Comparison of ENCODE assay signal across 19 cellular contexts in the genomic region with DNA sequence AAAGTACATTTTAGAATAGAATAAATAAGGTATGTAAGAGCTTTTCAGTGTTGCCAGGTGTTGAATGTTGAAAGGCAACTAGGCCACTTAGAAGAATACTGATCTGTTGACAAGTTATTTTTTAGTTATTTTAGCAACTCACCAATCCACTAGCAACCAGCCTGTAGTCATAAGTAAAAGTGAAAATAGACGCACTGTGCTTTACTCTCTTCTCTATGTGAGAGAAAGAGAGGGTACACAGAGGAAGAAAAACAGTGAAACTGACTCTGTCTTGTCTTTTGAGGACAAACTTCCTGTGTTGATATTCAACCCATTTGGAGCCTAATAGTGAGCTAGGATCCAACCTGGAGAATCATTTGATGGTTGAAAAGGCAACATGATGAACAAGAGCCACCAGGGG.
"Had no signal": no experiment of that assay in that cellular context is flagged by ENCODE, and none has a peak within 500 bp of the region (broad histone marks: within the 10 kb centered on the region; RNA-seq: fewer than 3 reads in every experiment).

No MANE protein-coding gene starts in this region.

- H3K36me3 Mint-ChIP-seq: naive thymus-derived CD8-positive, alpha-beta T cell; stimulated activated memory B cell treated with anti-CD40 and anti-IgM and Interleukin-4, amounts not matched to agents 10 μg/mL and 1 μg/mL and 100 μg/mL, for 72 hours had no signal

- H3K4me1 ChIP-seq: sigmoid colon, uterus had no signal

- DNase-seq: activated CD4-positive, alpha-beta memory T cell treated with anti-CD3 and anti-CD28 coated beads, Interleukin-2, amount 10 ng/mL, durations not matched to agents 7 days and 5 days; activated CD4-positive, alpha-beta T cell treated with anti-CD3 and anti-CD28 coated beads for 48 hours; activated CD4-positive, CD25-positive, alpha-beta regulatory T cell; activated gamma-delta T cell; activated naive CD4-positive, alpha-beta T cell treated with anti-CD3 and anti-CD28 coated beads, Interleukin-2, amount 50 U/mL, for 16 hours; activated naive CD8-positive, alpha-beta T cell treated with anti-CD3 and anti-CD28 coated beads, Interleukin-2, amount 50 U/mL, for 24 hours; cerebellar nuclear complex; cortex of kidney; heart left ventricle; left ventricle myocardium superior; mammary epithelial cell; naive thymus-derived CD8-positive, alpha-beta T cell; sigmoid colon; stimulated activated CD4-positive, alpha-beta T cell treated with anti-CD3 and anti-CD28 coated beads, Interleukin-15, amount 100 ng/mL, for 24 hours; uterus had no signal

- H3K27me3 Mint-ChIP-seq: activated CD4-positive, alpha-beta memory T cell treated with anti-CD3 and anti-CD28 coated beads, Interleukin-2, amount 10 ng/mL, durations not matched to agents 7 days and 5 days; activated naive CD8-positive, alpha-beta T cell treated with anti-CD3 and anti-CD28 coated beads, Interleukin-2, amount 50 U/mL, for 24 hours; naive thymus-derived CD8-positive, alpha-beta T cell; stimulated activated memory B cell treated with anti-CD40 and anti-IgM and Interleukin-4, amounts not matched to agents 10 μg/mL and 1 μg/mL and 100 μg/mL, for 72 hours had no signal

- ATAC-seq: activated naive CD8-positive, alpha-beta T cell treated with anti-CD3 and anti-CD28 coated beads, Interleukin-2, amount 50 U/mL, for 24 hours; heart left ventricle; left ventricle myocardium superior; naive thymus-derived CD8-positive, alpha-beta T cell; stimulated activated memory B cell treated with anti-CD40 and anti-IgM and Interleukin-4, amounts not matched to agents 10 μg/mL and 1 μg/mL and 100 μg/mL, for 72 hours had no signal

- H3K4me1 Mint-ChIP-seq: activated CD4-positive, alpha-beta memory T cell treated with anti-CD3 and anti-CD28 coated beads, Interleukin-2, amount 10 ng/mL, durations not matched to agents 7 days and 5 days; activated naive CD8-positive, alpha-beta T cell treated with anti-CD3 and anti-CD28 coated beads, Interleukin-2, amount 50 U/mL, for 24 hours; stimulated activated memory B cell treated with anti-CD40 and anti-IgM and Interleukin-4, amounts not matched to agents 10 μg/mL and 1 μg/mL and 100 μg/mL, for 72 hours had no signal

- H3K9me3 Mint-ChIP-seq: activated CD4-positive, alpha-beta memory T cell treated with anti-CD3 and anti-CD28 coated beads, Interleukin-2, amount 10 ng/mL, durations not matched to agents 7 days and 5 days; activated T-helper 1 cell treated with anti-CD3 and anti-CD28 coated beads, Interleukin-12 subunit alpha, Interleukin-12 subunit beta, Interleukin-2, Interleukin-4 antibody, amounts not matched to agents 30 ng/mL and 10 ng/mL and 1 ng/mL, durations not matched to agents 14 hours and 24 hours and 36 hours had no signal

- H3K27ac ChIP-seq: heart left ventricle, sigmoid colon, uterus had no signal

- H3K27ac Mint-ChIP-seq: activated CD4-positive, alpha-beta memory T cell treated with anti-CD3 and anti-CD28 coated beads, Interleukin-2, amount 10 ng/mL, durations not matched to agents 7 days and 5 days; activated naive CD8-positive, alpha-beta T cell treated with anti-CD3 and anti-CD28 coated beads, Interleukin-2, amount 50 U/mL, for 24 hours; activated T-helper 1 cell treated with anti-CD3 and anti-CD28 coated beads, Interleukin-12 subunit alpha, Interleukin-12 subunit beta, Interleukin-2, Interleukin-4 antibody, amounts not matched to agents 30 ng/mL and 10 ng/mL and 1 ng/mL, durations not matched to agents 14 hours and 24 hours and 36 hours; mesothelial cell of epicardium; naive thymus-derived CD8-positive, alpha-beta T cell; stimulated activated memory B cell treated with anti-CD40 and anti-IgM and Interleukin-4, amounts not matched to agents 10 μg/mL and 1 μg/mL and 100 μg/mL, for 72 hours had no signal

- H3K36me3 ChIP-seq: heart left ventricle, sigmoid colon, uterus had no signal

- H3K4me3 Mint-ChIP-seq: activated CD4-positive, alpha-beta memory T cell treated with anti-CD3 and anti-CD28 coated beads, Interleukin-2, amount 10 ng/mL, durations not matched to agents 7 days and 5 days; activated naive CD8-positive, alpha-beta T cell treated with anti-CD3 and anti-CD28 coated beads, Interleukin-2, amount 50 U/mL, for 24 hours; activated T-helper 1 cell treated with anti-CD3 and anti-CD28 coated beads, Interleukin-12 subunit alpha, Interleukin-12 subunit beta, Interleukin-2, Interleukin-4 antibody, amounts not matched to agents 30 ng/mL and 10 ng/mL and 1 ng/mL, durations not matched to agents 14 hours and 24 hours and 36 hours; mesothelial cell of epicardium; naive thymus-derived CD8-positive, alpha-beta T cell; stimulated activated memory B cell treated with anti-CD40 and anti-IgM and Interleukin-4, amounts not matched to agents 10 μg/mL and 1 μg/mL and 100 μg/mL, for 72 hours had no signal

- H3K4me2 ChIP-seq: smooth muscle cell had no signal

- H3K9me3 ChIP-seq: heart left ventricle, sigmoid colon, uterus had no signal

- H3K27me3 ChIP-seq: heart left ventricle, sigmoid colon, uterus had no signal

- H3K4me3 ChIP-seq: heart left ventricle, sigmoid colon, smooth muscle cell, uterus had no signal
